Comparison of ENCODE assay signal across 1 cellular context in genomic region chr1:47333578-47333921, GRCh38.
A peak's percentile ranks its signal among the peaks of the same experiment; 100 is the strongest.
TF ChIP-seq lines count a peak whose summit lies in the region.

CMPK1 (plus strand) TSS chr1:47333790; CDS start chr1:47333946, 156 bp downstream.

TF ChIP-seq in HEK293, 187 proteins besides CTCF, POLR2A, EP300 and RAD21 (continued from another document):
- TF ChIP-seq ZBTB20 (tag by site-specific recombination; IDR thresholded peaks at IDR 0.05), result peak; percentile 42; the same call in 1 of the 2 replicates
